9 cellular contexts compared by ENCODE assay signal in the genomic region with DNA sequence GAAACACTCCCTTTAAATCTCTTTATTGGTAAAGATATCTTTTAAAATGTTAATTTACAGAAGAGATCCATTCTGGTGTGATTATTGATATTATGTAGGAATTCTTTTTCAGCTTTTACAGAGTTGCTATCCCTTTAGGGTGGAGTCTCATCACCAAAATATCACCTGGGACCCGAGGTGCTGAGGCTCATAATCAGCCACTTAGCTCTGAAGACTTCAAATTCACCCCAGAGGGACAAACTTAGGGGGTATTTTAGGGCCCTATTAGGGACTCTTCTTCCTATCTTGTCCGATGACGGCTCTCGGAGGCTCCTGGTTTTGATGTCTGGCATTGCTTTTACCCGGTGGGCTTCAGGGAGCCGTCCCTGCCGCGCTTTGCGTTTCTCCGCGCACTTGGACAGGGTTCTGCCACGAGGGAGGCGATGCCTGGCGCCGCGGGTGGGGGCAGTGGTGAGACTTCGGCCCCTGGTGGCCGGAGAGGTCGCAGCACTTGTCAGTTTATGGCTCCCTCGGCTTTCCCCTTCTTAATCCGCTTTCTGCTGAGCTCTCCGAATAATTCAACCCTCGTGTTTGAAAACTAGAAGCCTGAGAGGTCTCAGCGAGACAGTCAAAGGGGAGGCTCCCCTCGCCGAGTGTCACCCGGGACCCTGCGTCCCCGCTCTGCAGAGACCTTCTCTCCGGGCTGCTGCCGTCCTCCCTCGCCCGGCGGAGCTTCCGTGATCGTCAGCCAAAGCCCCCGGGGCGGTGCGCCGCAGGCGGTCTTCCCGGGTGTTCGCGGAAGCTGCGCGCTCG. TPM values are rescaled to one million over a fixed set of nuclear protein-coding genes. Genes with fewer than 3 reads are reported as not detected.
DNase-seq lines count a peak whose midpoint lies in the region; ATAC-seq, FAIRE-seq and TF ChIP-seq lines count a peak whose summit lies in the region.
"Had no signal": no experiment of that assay in that cellular context is flagged by ENCODE, and none has a peak within 500 bp of the region (broad histone marks: within the 10 kb centered on the region; RNA-seq: fewer than 3 reads in every experiment).

No MANE protein-coding gene starts in this region.

- TF ChIP-seq POLR2A in GM19193 (IDR thresholded peaks at IDR 0.05; ENCODE audit: extremely low read depth, insufficient read depth, insufficient read length), result peak; percentile 28

- peak; percentile 12 for FAIRE-seq in RCC 7860 (lab: Jason Lieb, UNC)
- no peak for FAIRE-seq in frontal cortex (lab: Jason Lieb, UNC)

- H3K9ac ChIP-seq in subcutaneous abdominal adipose tissue (ENCODE audit: low read length in 5 of 5), result peak overlapping the region; percentile 50 to 82 (median 76)

- H3K4me1 ChIP-seq in neutrophil (ENCODE audit: control insufficient read depth in 1 of 2, insufficient read depth in 1 of 2, low read depth in 1 of 2, low read length in 1 of 2) (peaks cover 9 to 10% of the 10 kb centered on the region in 2 experiments), subcutaneous abdominal adipose tissue (ENCODE audit: control insufficient read depth in 5 of 5, insufficient read depth in 5 of 5, low read length in 5 of 5) (peaks cover 0 to 14% (median 11%) of the 10 kb centered on the region in 5 donors)

- H3K36me3 ChIP-seq in neutrophil (no peaks in the 10 kb centered on the region), subcutaneous abdominal adipose tissue (ENCODE audit: control insufficient read depth in 5 of 5, insufficient read depth in 5 of 5, low read length in 5 of 5) (no peaks in the 10 kb centered on the region)

- H3K27ac ChIP-seq in neutrophil (no peak overlapping the region), subcutaneous abdominal adipose tissue (ENCODE audit: low read depth, low read length) (peak overlapping the region; percentile 20)
- H3K27ac ChIP-seq: epithelial cell of prostate had no signal

- peaks cover 38% of the 10 kb centered on the region for H3K27me3 ChIP-seq in neutrophil
- H3K27me3 ChIP-seq in subcutaneous abdominal adipose tissue (ENCODE audit: control insufficient read depth in 5 of 5, insufficient read depth in 4 of 5, low read length in 5 of 5), result no peaks in the 10 kb centered on the region

- H3K4me3 ChIP-seq in neutrophil (ENCODE audit: low read depth in 1 of 2, low read length in 1 of 2), result peak overlapping the region; percentile 55 to 59
- H3K4me3 ChIP-seq in subcutaneous abdominal adipose tissue (ENCODE audit: low read depth in 1 of 5, low read length in 5 of 5), result peak overlapping the region; percentile 73 to 88 (median 81)

- TF ChIP-seq CTCF in neutrophil (IDR thresholded peaks at IDR 0.05), result peak; percentile 37

- no peaks in the 10 kb centered on the region for H3K9me3 ChIP-seq in neutrophil
- no peaks in the 10 kb centered on the region for H3K9me3 ChIP-seq in subcutaneous abdominal adipose tissue (ENCODE audit: control insufficient read depth in 5 of 5, low read length in 5 of 5)

- peak; percentile 80 for DNase-seq in CD1c-positive myeloid dendritic cell (ENCODE audit: extremely low spot score)
- peak; percentile 57 for DNase-seq in RCC 7860 (ENCODE audit: low spot score)
- DNase-seq in activated gamma-delta T cell (lab: John Stamatoyannopoulos, UW), result peak; percentile 25
- DNase-seq in frontal cortex (ENCODE audit: low spot score in 2 of 2), result peak; percentile 54 to 69

- ATAC-seq in HG03342 (IDR thresholded peaks at IDR 0.05; ENCODE audit: unreplicated experiment), result peak; percentile 99

RNA-seq across cellular contexts. Expression of a gene that starts 27.8 kb away (rescaled TPM):
- 0.41 TPM for total RNA-seq in frontal cortex

Comparison
In these comparisons a context has a peak if more than half of its experiments do, and no peak if none do; other contexts are left out.
1. DNase-seq: peak in every context shown above with its lines; median percentile 80 in CD1c-positive myeloid dendritic cell; 62 in frontal cortex; 57 in RCC 7860; 25 in activated gamma-delta T cell.